In the genomic region with DNA sequence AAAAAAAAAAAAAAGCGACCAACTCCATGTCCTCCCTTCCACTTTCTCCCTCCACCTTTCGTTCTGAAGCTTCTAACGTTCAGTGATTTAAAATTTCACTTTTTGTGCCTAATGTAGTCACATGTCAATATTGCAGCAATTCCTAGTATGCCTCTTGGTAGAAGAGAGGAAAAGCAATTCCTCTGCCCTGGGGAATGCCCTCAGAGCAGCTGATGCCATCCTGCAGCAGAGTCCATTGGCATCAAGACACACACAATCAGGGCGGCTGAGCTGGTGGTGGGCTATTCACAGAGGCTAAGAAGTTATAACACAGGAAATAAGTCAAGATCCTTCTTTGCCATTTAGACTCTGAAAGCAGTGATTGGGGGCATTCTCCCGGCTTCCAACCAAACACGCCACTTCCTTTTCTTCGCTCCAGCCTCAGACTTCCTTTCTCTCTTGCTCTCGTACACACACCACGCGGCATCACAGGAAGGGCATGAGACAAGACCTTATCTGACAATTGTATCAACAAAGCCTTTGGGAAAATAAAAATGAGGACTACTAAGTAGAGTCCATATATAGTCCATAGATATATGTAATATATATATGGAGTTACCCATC, we compare ENCODE assay signal across 10 cellular contexts.
DNase-seq lines count a peak whose midpoint lies in the region; ATAC-seq, FAIRE-seq and TF ChIP-seq lines count a peak whose summit lies in the region.
"Had no signal": no experiment of that assay in that cellular context is flagged by ENCODE, and none has a peak within 500 bp of the region (broad histone marks: within the 10 kb centered on the region; RNA-seq: fewer than 3 reads in every experiment).

No MANE protein-coding gene starts in this region.

- H3K36me3 ChIP-seq in psoas muscle (ENCODE audit: insufficient read depth in 1 of 2, low read depth in 1 of 2) = no peaks in the 10 kb centered on the region

- no peak for FAIRE-seq in GM12891 (lab: Jason Lieb, UNC)

- peaks cover 19% of the 10 kb centered on the region for H3K4me1 ChIP-seq in psoas muscle

- intact Hi-C loops in psoas muscle (cut with DNase I) = no loop called here

- no peak overlapping the region for H3K4me3 ChIP-seq in psoas muscle

- no peaks in the 10 kb centered on the region for H3K9me3 ChIP-seq in psoas muscle

- H3K27ac ChIP-seq in psoas muscle = peak overlapping the region; percentile 62
- H3K27ac ChIP-seq: C4-2B had no signal

- H3K27me3 ChIP-seq in psoas muscle (ENCODE audit: insufficient read depth in 3 of 3, low read length in 2 of 3) = no peaks in the 10 kb centered on the region

- no peak for TF ChIP-seq POLR2A in GM12891 (IDR thresholded peaks at IDR 0.05; ENCODE audit: low read depth, low read length)

- WGBS in psoas muscle, 3 donors = 33 to 59% (median 37%) methylated on average over 10 of the region's 10 CpGs

- DNase-seq in GM12891 (ENCODE audit: insufficient read length, low spot score) (no peak), SHP77 (lab: John Stamatoyannopoulos, UW) (peak; percentile 37 to 77), glomerular endothelial cell (ENCODE audit: extremely low read depth, low read depth, low spot score) (peak; percentile 51), psoas muscle (no peak), SW 1271 (lab: John Stamatoyannopoulos, UW) (no peak), GM03348 (ENCODE audit: low spot score) (no peak), NCI-H146 (lab: John Stamatoyannopoulos, UW) (no peak), DMS53 treated with DMSO at 0.1 percent for 48 hours (lab: John Stamatoyannopoulos, UW; ENCODE audit: unreplicated experiment) (no peak)
- DNase-seq: T-helper 9 cell had no signal

- ATAC-seq in psoas muscle = peak; percentile 24 to 35 (median 31)

- no peak for TF ChIP-seq CTCF in psoas muscle (IDR thresholded peaks at IDR 0.05)

TF ChIP-seq in GM12891, 5 proteins besides CTCF, POLR2A, EP300 and RAD21:
- TF ChIP-seq POU2F2 (IDR thresholded peaks at IDR 0.05; ENCODE audit: low read depth, low read length) = no peak
- TF ChIP-seq SPI1 (IDR thresholded peaks at IDR 0.05; ENCODE audit: low read depth, low read length) = peak; percentile 25; the same call in 1 of the 2 replicates

Comparison
In these comparisons a context has a peak if more than half of its experiments do, and no peak if none do; other contexts are left out.
1. DNase-seq: peak in SHP77 (2 of 2) and glomerular endothelial cell (single experiment); none in GM12891 (single experiment), psoas muscle (0 of 2), SW 1271 (0 of 2), GM03348 (single experiment), NCI-H146 (single experiment) and DMS53 treated with DMSO at 0.1 percent for 48 hours (single experiment).